Comparison of ENCODE assay signal across 9 cellular contexts in genomic region chr1:72557446-72558049, GRCh38.
DNase-seq lines count a peak whose midpoint lies in the region; ATAC-seq and TF ChIP-seq lines count a peak whose summit lies in the region.
"Had no signal": no experiment of that assay in that cellular context is flagged by ENCODE, and none has a peak within 500 bp of the region (broad histone marks: within the 10 kb centered on the region; RNA-seq: fewer than 3 reads in every experiment).

No MANE protein-coding gene starts in this region.

- ATAC-seq in CD4-positive, alpha-beta T cell (ENCODE audit: poor library complexity), result no peak
- no peak for ATAC-seq in GM21367 (IDR thresholded peaks at IDR 0.05; ENCODE audit: unreplicated experiment)
- ATAC-seq: activated CD4-positive, alpha-beta T cell treated with anti-CD3 and anti-CD28 coated beads for 36 hours had no signal

- POLR2A ChIA-PET in CD4-positive, alpha-beta T cell (lab: Charles Lee), result no interaction called here

- no peak overlapping the region for H3K4me3 Mint-ChIP-seq in CD4-positive, alpha-beta T cell
- H3K4me3 Mint-ChIP-seq: activated CD4-positive, alpha-beta T cell treated with anti-CD3 and anti-CD28 coated beads for 36 hours had no signal

- peak; percentile 48 for TF ChIP-seq CTCF in 22Rv1 (IDR thresholded peaks at IDR 0.05)
- no peak for TF ChIP-seq CTCF in CD4-positive, alpha-beta T cell (IDR thresholded peaks at IDR 0.05)

- peak; percentile 16 for DNase-seq in GM03348 (ENCODE audit: low spot score)
- DNase-seq in RPMI8226, result peak; percentile 35
- DNase-seq in glomerular visceral epithelial cell (ENCODE audit: extremely low spot score), result peak; percentile 31
- no peak for DNase-seq in NCI-H146 (lab: John Stamatoyannopoulos, UW)
- DNase-seq in CD4-positive, alpha-beta T cell, result no peak
- DNase-seq in NCI-H2227 (lab: John Stamatoyannopoulos, UW; ENCODE audit: unreplicated experiment), result no peak
- DNase-seq: activated CD4-positive, alpha-beta T cell treated with anti-CD3 and anti-CD28 coated beads for 36 hours had no signal

- H3K27ac Mint-ChIP-seq in CD4-positive, alpha-beta T cell, result no peak overlapping the region
- H3K27ac Mint-ChIP-seq: activated CD4-positive, alpha-beta T cell treated with anti-CD3 and anti-CD28 coated beads for 36 hours had no signal

- H3K27me3 Mint-ChIP-seq in CD4-positive, alpha-beta T cell, result no peaks in the 10 kb centered on the region
- H3K27me3 Mint-ChIP-seq: activated CD4-positive, alpha-beta T cell treated with anti-CD3 and anti-CD28 coated beads for 36 hours had no signal

- H3K27me3 ChIP-seq in CD4-positive, alpha-beta T cell (ENCODE audit: control insufficient read depth, insufficient read depth, low read length), result no peaks in the 10 kb centered on the region

- intact Hi-C loops in CD4-positive, alpha-beta T cell (cut with DNase I, micrococcal nuclease), result no loop called here

- H3K27ac ChIP-seq in 22Rv1, result no peak overlapping the region
- H3K27ac ChIP-seq in CD4-positive, alpha-beta T cell (ENCODE audit: low read depth, low read length), result no peak overlapping the region

- no peaks in the 10 kb centered on the region for H3K36me3 Mint-ChIP-seq in CD4-positive, alpha-beta T cell (ENCODE audit: low read depth)

- H3K9me3 Mint-ChIP-seq in CD4-positive, alpha-beta T cell, result no peaks in the 10 kb centered on the region

- H3K9me3 ChIP-seq in CD4-positive, alpha-beta T cell (ENCODE audit: control insufficient read depth, low read length), result no peaks in the 10 kb centered on the region

- H3K4me1 Mint-ChIP-seq in CD4-positive, alpha-beta T cell (ENCODE audit: low read depth), result no peaks in the 10 kb centered on the region
- H3K4me1 Mint-ChIP-seq: activated CD4-positive, alpha-beta T cell treated with anti-CD3 and anti-CD28 coated beads for 36 hours had no signal

- CTCF ChIA-PET in CD4-positive, alpha-beta T cell (lab: Charles Lee), result no interaction called here

Comparison
In these comparisons a context has a peak if more than half of its experiments do, and no peak if none do; other contexts are left out.
1. DNase-seq: peak in GM03348 (single experiment), RPMI8226 (single experiment) and glomerular visceral epithelial cell (single experiment); none in NCI-H146 (single experiment), CD4-positive, alpha-beta T cell (0 of 10) and NCI-H2227 (single experiment).